ENCODE assay signal across 8 cellular contexts in genomic region chr7:152464312-152465117, GRCh38. TPM values are rescaled to one million over a fixed set of nuclear protein-coding genes. Genes with fewer than 3 reads are reported as not detected.
DNase-seq lines count a peak whose midpoint lies in the region; ATAC-seq, FAIRE-seq and TF ChIP-seq lines count a peak whose summit lies in the region.

No MANE protein-coding gene starts in this region.

- no peak for FAIRE-seq in astrocyte (lab: Jason Lieb, UNC)

- TF ChIP-seq CTCF in GM10266 (IDR thresholded peaks at IDR 0.05; ENCODE audit: control insufficient read depth, insufficient read depth, low read depth, missing control alignments) (no peak), astrocyte (IDR thresholded peaks at IDR 0.05; ENCODE audit: insufficient read depth, low read depth, low read length) (no peak), retinal pigment epithelial cell (conservative IDR thresholded peaks at IDR 0.05; ENCODE audit: low read depth, low read length) (no peak)

- H3K27me3 ChIP-seq in astrocyte (ENCODE audit: insufficient read depth, low read length) = no peaks in the 10 kb centered on the region

- H3K9me3 Mint-ChIP-seq in astrocyte (ENCODE audit: unreplicated experiment) = no peaks in the 10 kb centered on the region

- H3K27ac ChIP-seq in KOPT-K1 (ENCODE audit: low read depth, low read length, poor library complexity, severe bottlenecking) (peak overlapping the region; percentile 100), astrocyte (ENCODE audit: low read depth, low read length) (peak overlapping the region; percentile 86)

- no peaks in the 10 kb centered on the region for H3K36me3 Mint-ChIP-seq in astrocyte (ENCODE audit: low read depth, unreplicated experiment)

- no peaks in the 10 kb centered on the region for H4K20me1 ChIP-seq in astrocyte (ENCODE audit: insufficient read depth, low read length)

- ATAC-seq in GM21825 (IDR thresholded peaks at IDR 0.05; ENCODE audit: unreplicated experiment) = peak; percentile 31

- H3K9me3 ChIP-seq in KOPT-K1 (ENCODE audit: insufficient read depth, low read length, poor library complexity, severe bottlenecking) = peaks cover 2% of the 10 kb centered on the region
- H3K9me3 ChIP-seq in astrocyte (ENCODE audit: insufficient read depth, low read depth, low read length) = no peaks in the 10 kb centered on the region

- no peaks in the 10 kb centered on the region for H3K27me3 Mint-ChIP-seq in astrocyte (ENCODE audit: low read depth, unreplicated experiment)

- peak overlapping the region; percentile 81 for H3K9ac ChIP-seq in astrocyte (ENCODE audit: low read length)

- H3K4me2 ChIP-seq in astrocyte (ENCODE audit: low read length) = peak overlapping the region; percentile 94

- H3K27ac Mint-ChIP-seq in astrocyte (ENCODE audit: unreplicated experiment) = peak overlapping the region; percentile 66

- H3K4me3 ChIP-seq in astrocyte (ENCODE audit: insufficient read depth, low read depth, low read length) (peak overlapping the region; percentile 70), retinal pigment epithelial cell (ENCODE audit: low read length) (peak overlapping the region; percentile 84)

- H3K79me2 ChIP-seq in astrocyte (ENCODE audit: insufficient read depth, low read length) = no peaks in the 10 kb centered on the region

- H3K4me1 ChIP-seq in astrocyte (ENCODE audit: insufficient read depth, low read length) = no peaks in the 10 kb centered on the region

- peak overlapping the region; percentile 95 for H3K4me3 Mint-ChIP-seq in astrocyte (ENCODE audit: unreplicated experiment)

- peak overlapping the region; percentile 91 for H2AFZ ChIP-seq in astrocyte (ENCODE audit: low read depth, low read length)

- peak; percentile 90 for DNase-seq in GM10266 (ENCODE audit: extremely low spot score)
- DNase-seq in T-helper 1 cell = peak; percentile 46 to 68 (median 58)
- DNase-seq in astrocyte (ENCODE audit: low read depth) = peak; percentile 69
- DNase-seq in hypothalamus (lab: John Stamatoyannopoulos, UW) = peak in 48 of 51 donors; percentile 38 to 90 (median 70)
- DNase-seq in retinal pigment epithelial cell (ENCODE audit: low read depth) = peak; percentile 29
- no peak for DNase-seq in NOMO-1 treated with DMSO at 0.1 percent for 48 hours (lab: John Stamatoyannopoulos, UW; ENCODE audit: unreplicated experiment)

- H3K4me1 Mint-ChIP-seq in astrocyte (ENCODE audit: low read depth, unreplicated experiment) = peaks cover 11% of the 10 kb centered on the region

- H3K36me3 ChIP-seq in KOPT-K1 (ENCODE audit: insufficient read depth, low read length) (no peaks in the 10 kb centered on the region), astrocyte (ENCODE audit: insufficient read depth, low read length) (no peaks in the 10 kb centered on the region)

RNA-seq across cellular contexts. Expression of gene KMT2C, which starts 28.7 kb away (rescaled TPM):
- 54.1 and 59.0 TPM in 2 replicates for total RNA-seq in astrocyte
